ENCODE assay signal across 13 cellular contexts in the genomic region with DNA sequence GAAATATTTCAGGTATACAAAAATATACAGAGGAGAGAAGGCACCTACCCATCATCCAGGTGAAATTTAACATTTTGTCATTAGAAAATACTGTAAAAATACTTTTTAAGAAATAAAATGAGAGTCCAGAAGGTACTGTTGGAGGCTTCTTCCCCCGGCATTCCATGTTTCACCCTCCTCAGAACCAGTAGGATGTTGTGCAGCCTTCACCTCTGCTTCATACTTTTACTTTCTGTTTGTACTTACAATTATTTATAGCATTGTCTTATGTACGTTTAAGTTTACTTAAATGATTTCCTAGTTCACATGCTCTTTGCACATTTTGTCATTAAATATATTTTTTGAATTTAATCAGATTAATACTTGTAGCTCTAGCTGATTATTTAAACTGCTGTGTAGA. TPM values are rescaled to one million over a fixed set of nuclear protein-coding genes. Genes with fewer than 3 reads are reported as not detected.
DNase-seq lines count a peak whose midpoint lies in the region; ATAC-seq and TF ChIP-seq lines count a peak whose summit lies in the region.
"Had no signal": no experiment of that assay in that cellular context is flagged by ENCODE, and none has a peak within 500 bp of the region (broad histone marks: within the 10 kb centered on the region; RNA-seq: fewer than 3 reads in every experiment).

No MANE protein-coding gene starts in this region.

- peak; percentile 77 for ATAC-seq in sciatic nerve
- ATAC-seq: A549 had no signal

- no peak for TF ChIP-seq CTCF in dorsolateral prefrontal cortex (IDR thresholded peaks at IDR 0.05 in 54 of 56, conservative IDR thresholded peaks at IDR 0.05 in 2 of 56; ENCODE audit: low read depth in 1 of 56, partially characterized antibody in 56 of 56)
- no peak for TF ChIP-seq CTCF in sigmoid colon (IDR thresholded peaks at IDR 0.05)

- POLR2A ChIA-PET in activated CD4-positive, alpha-beta T cell treated with anti-CD3 and anti-CD28 coated beads, Interleukin-2, amount 10 ng/mL, durations not matched to agents 7 days and 5 days (lab: Charles Lee): interaction anchor here (0.6 kb wide), 1 partner anchor 1978 kb away, joined by 4 read pairs; no protein-coding TSS in a partner anchor

- 14 to 33% methylated on average over 2 of the region's 2 CpGs for WGBS in sigmoid colon, 2 donors

- H3K27me3 ChIP-seq in duodenal mucosa (ENCODE audit: control insufficient read depth in 1 of 2, insufficient read depth in 2 of 2, low read length in 2 of 2): no peaks in the 10 kb centered on the region
- no peaks in the 10 kb centered on the region for H3K27me3 ChIP-seq in dorsolateral prefrontal cortex
- H3K27me3 ChIP-seq in sigmoid colon: no peaks in the 10 kb centered on the region
- H3K27me3 ChIP-seq: adrenal gland had no signal

- no peak for TF ChIP-seq EP300 in sigmoid colon (IDR thresholded peaks at IDR 0.05)

- H3K36me3 ChIP-seq in duodenal mucosa (ENCODE audit: control insufficient read depth in 1 of 2, insufficient read depth in 2 of 2, low read length in 2 of 2) (no peaks in the 10 kb centered on the region), sigmoid colon (no peaks in the 10 kb centered on the region)
- H3K36me3 ChIP-seq: adrenal gland had no signal

- intact Hi-C loops in sciatic nerve (cut with DNase I) (no loop called here), dorsolateral prefrontal cortex (cut with DNase I) (no loop called here), sigmoid colon (cut with DNase I) (no loop called here)

- peak overlapping the region in 1 of 2 donors; percentile 14 for H3K9ac ChIP-seq in duodenal mucosa (ENCODE audit: low read depth in 1 of 2, low read length in 2 of 2)

- H3K27me3 Mint-ChIP-seq in activated CD4-positive, alpha-beta T cell treated with anti-CD3 and anti-CD28 coated beads, Interleukin-2, amount 10 ng/mL, durations not matched to agents 7 days and 5 days: no peaks in the 10 kb centered on the region
- H3K27me3 Mint-ChIP-seq in IgD-negative memory B cell: peaks cover 2% of the 10 kb centered on the region

- DNase-seq in activated CD4-positive, alpha-beta T cell treated with anti-CD3 and anti-CD28 coated beads, Interleukin-2, amount 10 ng/mL, durations not matched to agents 7 days and 5 days: no peak
- no peak for DNase-seq in activated CD4-positive, alpha-beta T cell treated with anti-CD3 and anti-CD28 coated beads, Interleukin-2, amount 50 U/mL, for 48 hours
- no peak for DNase-seq in sciatic nerve (ENCODE audit: low spot score)
- no peak for DNase-seq in mesenteric fat pad (ENCODE audit: low spot score)
- no peak for DNase-seq in dorsolateral prefrontal cortex
- DNase-seq in sigmoid colon: no peak
- DNase-seq: activated CD4-positive, CD25-positive, alpha-beta regulatory T cell; NCI-H2171 treated with DMSO at 0.1 percent for 48 hours had no signal

- no peak overlapping the region for H3K27ac ChIP-seq in duodenal mucosa (ENCODE audit: low read depth, low read length)
- no peak overlapping the region for H3K27ac ChIP-seq in dorsolateral prefrontal cortex
- no peak overlapping the region for H3K27ac ChIP-seq in sigmoid colon
- H3K27ac ChIP-seq: A549 had no signal

- no peaks in the 10 kb centered on the region for H3K4me1 ChIP-seq in duodenal mucosa (ENCODE audit: control insufficient read depth in 1 of 2, insufficient read depth in 2 of 2, low read length in 2 of 2)
- H3K4me1 ChIP-seq in sigmoid colon: peaks cover 0 to 9% (median 3%) of the 10 kb centered on the region in 4 donors
- H3K4me1 ChIP-seq: A549 had no signal

- H3K27ac Mint-ChIP-seq in activated CD4-positive, alpha-beta T cell treated with anti-CD3 and anti-CD28 coated beads, Interleukin-2, amount 10 ng/mL, durations not matched to agents 7 days and 5 days: peak overlapping the region; percentile 77
- H3K27ac Mint-ChIP-seq in IgD-negative memory B cell: no peak overlapping the region

- H3K9me3 ChIP-seq in duodenal mucosa (ENCODE audit: control insufficient read depth in 1 of 2, low read length in 2 of 2) (no peaks in the 10 kb centered on the region), sigmoid colon (no peaks in the 10 kb centered on the region)
- H3K9me3 ChIP-seq: A549, adrenal gland had no signal

- peaks cover 4% of the 10 kb centered on the region for H3K36me3 Mint-ChIP-seq in activated CD4-positive, alpha-beta T cell treated with anti-CD3 and anti-CD28 coated beads, Interleukin-2, amount 10 ng/mL, durations not matched to agents 7 days and 5 days (ENCODE audit: low read depth)
- no peaks in the 10 kb centered on the region for H3K36me3 Mint-ChIP-seq in IgD-negative memory B cell

- CTCF ChIA-PET in activated CD4-positive, alpha-beta T cell treated with anti-CD3 and anti-CD28 coated beads, Interleukin-2, amount 10 ng/mL, durations not matched to agents 7 days and 5 days (lab: Charles Lee): no interaction called here

- peaks cover 14% of the 10 kb centered on the region for H3K4me1 Mint-ChIP-seq in activated CD4-positive, alpha-beta T cell treated with anti-CD3 and anti-CD28 coated beads, Interleukin-2, amount 10 ng/mL, durations not matched to agents 7 days and 5 days
- peaks cover 4 to 9% (median 7%) of the 10 kb centered on the region in 3 donors for H3K4me1 Mint-ChIP-seq in IgD-negative memory B cell

- H3K4me3 ChIP-seq in duodenal mucosa (ENCODE audit: low read depth in 1 of 2, low read length in 2 of 2) (peak overlapping the region; percentile 0 to 37), dorsolateral prefrontal cortex (no peak overlapping the region), sigmoid colon (peak overlapping the region in 1 of 4 donors; percentile 11)
- H3K4me3 ChIP-seq: A549 had no signal

- peak overlapping the region; percentile 39 for H3K4me3 Mint-ChIP-seq in activated CD4-positive, alpha-beta T cell treated with anti-CD3 and anti-CD28 coated beads, Interleukin-2, amount 10 ng/mL, durations not matched to agents 7 days and 5 days
- H3K4me3 Mint-ChIP-seq in IgD-negative memory B cell: peak overlapping the region in 3 of 4 donors; percentile 17 to 55 (median 46)

- TF ChIP-seq POLR2A in sigmoid colon (IDR thresholded peaks at IDR 0.05): no peak

- peaks cover 11% of the 10 kb centered on the region for H3K9me3 Mint-ChIP-seq in activated CD4-positive, alpha-beta T cell treated with anti-CD3 and anti-CD28 coated beads, Interleukin-2, amount 10 ng/mL, durations not matched to agents 7 days and 5 days
- peaks cover 4 to 6% (median 5%) of the 10 kb centered on the region in 3 donors for H3K9me3 Mint-ChIP-seq in IgD-negative memory B cell

RNA-seq across cellular contexts. Expression of a gene that starts 30.9 kb away (rescaled TPM):
- 1 to 10 TPM; 2.6 to 3.1 TPM for total RNA-seq in activated CD4-positive, alpha-beta T cell treated with anti-CD3 and anti-CD28 coated beads, Interleukin-2, amount 10 ng/mL, durations not matched to agents 7 days and 5 days
- 0.33 TPM for polyA plus RNA-seq in IgD-negative memory B cell
- total RNA-seq in sciatic nerve: 18.5 TPM
- total RNA-seq in mesenteric fat pad: 4.3 TPM
- 1 to 10 TPM; 1.3 to 7.1 (median 2.9) TPM for total RNA-seq in dorsolateral prefrontal cortex
- total RNA-seq in sigmoid colon: 1 to 10 TPM in 2 of 4 donors, under 1 TPM in 2; 0.71 to 4.4 (median 1.4) TPM
- 10 to 100 TPM in 1 of 3 donors, 1 to 10 TPM in 2; 5.3 to 10.2 (median 6.3) TPM for polyA plus RNA-seq in sigmoid colon
- total RNA-seq: G401 had no signal

Comparison
In these comparisons a context has a peak if more than half of its experiments do, and no peak if none do; other contexts are left out.
1. H3K4me3 ChIP-seq: peak in duodenal mucosa (2 of 2); none in dorsolateral prefrontal cortex (0 of 59).